In the genomic region with DNA sequence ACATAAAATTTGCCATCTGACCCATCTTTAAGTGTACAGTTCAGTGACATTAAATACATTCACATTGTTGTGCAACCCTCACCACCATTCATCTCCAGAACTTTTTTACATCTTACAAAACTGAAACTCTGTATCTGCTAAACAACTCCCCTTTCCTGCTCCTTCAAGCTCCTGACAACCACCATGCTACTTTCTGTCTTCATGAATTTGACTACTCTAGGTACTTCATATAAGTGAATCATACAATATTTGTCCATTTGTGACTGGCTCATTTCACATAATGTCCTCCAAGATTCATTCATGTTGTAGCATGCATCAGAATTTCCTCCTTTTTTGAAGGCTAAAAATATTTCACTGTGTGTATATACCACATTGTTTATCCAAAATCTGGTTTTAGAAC, we compare ENCODE assay signal across 22 cellular contexts.
"Had no signal": no experiment of that assay in that cellular context is flagged by ENCODE, and none has a peak within 500 bp of the region (broad histone marks: within the 10 kb centered on the region; RNA-seq: fewer than 3 reads in every experiment).

No MANE protein-coding gene starts in this region.

- H3K27me3 ChIP-seq: hepatocyte, pancreas, sigmoid colon, tibial nerve, uterus had no signal

- H2AFZ ChIP-seq: hepatocyte had no signal

- ATAC-seq: naive thymus-derived CD8-positive, alpha-beta T cell; pancreas; right cardiac atrium; stimulated activated memory B cell treated with anti-CD40 and anti-IgM and Interleukin-4, amounts not matched to agents 10 μg/mL and 1 μg/mL and 100 μg/mL, for 72 hours; stimulated activated naive CD8-positive, alpha-beta T cell treated with anti-CD3 and anti-CD28 coated beads, Interleukin-15, amount 100 ng/mL, for 72 hours had no signal

- FAIRE-seq: pancreas, small intestine had no signal

- H3K27ac ChIP-seq: hepatocyte, left ventricle myocardium inferior, pancreas, prostate gland, sigmoid colon, spleen, tibial nerve, uterus had no signal

- H3K9me3 ChIP-seq: left ventricle myocardium inferior, pancreas, prostate gland, sigmoid colon, spleen, tibial nerve, uterus had no signal

- H3K79me2 ChIP-seq: hepatocyte had no signal

- DNase-seq: islet precursor cell; left ventricle myocardium inferior; mesenchymal stem cell; naive thymus-derived CD8-positive, alpha-beta T cell; nucleus accumbens; pancreas; posterior cingulate gyrus; retina; right cardiac atrium; sigmoid colon; small intestine; spleen; stimulated activated CD4-positive, alpha-beta T cell treated with anti-CD3 and anti-CD28 coated beads, Interleukin-4, amount 100 ng/mL, for 4 hours; stimulated activated CD8-positive, alpha-beta memory T cell treated with anti-CD3 and anti-CD28 coated beads, Interleukin-4, amount 100 ng/mL, for 48 hours; stimulated activated naive CD4-positive, alpha-beta T cell treated with Interleukin-2 at 50 U/mL for 16 hours; stimulated activated naive CD8-positive, alpha-beta T cell treated with anti-CD3 and anti-CD28 coated beads, Interleukin-15, amount 100 ng/mL, for 72 hours; substantia nigra; uterus had no signal

- H3K4me1 ChIP-seq: left ventricle myocardium inferior, pancreas, prostate gland, spleen, uterus had no signal

- H3K36me3 ChIP-seq: left ventricle myocardium inferior, pancreas, prostate gland, sigmoid colon, spleen, tibial nerve, uterus had no signal

- H3K4me3 ChIP-seq: hepatocyte, left ventricle myocardium inferior, pancreas, prostate gland, sigmoid colon, spleen, tibial nerve, uterus had no signal

- H3K4me2 ChIP-seq: hepatocyte had no signal
